In the genomic region with DNA sequence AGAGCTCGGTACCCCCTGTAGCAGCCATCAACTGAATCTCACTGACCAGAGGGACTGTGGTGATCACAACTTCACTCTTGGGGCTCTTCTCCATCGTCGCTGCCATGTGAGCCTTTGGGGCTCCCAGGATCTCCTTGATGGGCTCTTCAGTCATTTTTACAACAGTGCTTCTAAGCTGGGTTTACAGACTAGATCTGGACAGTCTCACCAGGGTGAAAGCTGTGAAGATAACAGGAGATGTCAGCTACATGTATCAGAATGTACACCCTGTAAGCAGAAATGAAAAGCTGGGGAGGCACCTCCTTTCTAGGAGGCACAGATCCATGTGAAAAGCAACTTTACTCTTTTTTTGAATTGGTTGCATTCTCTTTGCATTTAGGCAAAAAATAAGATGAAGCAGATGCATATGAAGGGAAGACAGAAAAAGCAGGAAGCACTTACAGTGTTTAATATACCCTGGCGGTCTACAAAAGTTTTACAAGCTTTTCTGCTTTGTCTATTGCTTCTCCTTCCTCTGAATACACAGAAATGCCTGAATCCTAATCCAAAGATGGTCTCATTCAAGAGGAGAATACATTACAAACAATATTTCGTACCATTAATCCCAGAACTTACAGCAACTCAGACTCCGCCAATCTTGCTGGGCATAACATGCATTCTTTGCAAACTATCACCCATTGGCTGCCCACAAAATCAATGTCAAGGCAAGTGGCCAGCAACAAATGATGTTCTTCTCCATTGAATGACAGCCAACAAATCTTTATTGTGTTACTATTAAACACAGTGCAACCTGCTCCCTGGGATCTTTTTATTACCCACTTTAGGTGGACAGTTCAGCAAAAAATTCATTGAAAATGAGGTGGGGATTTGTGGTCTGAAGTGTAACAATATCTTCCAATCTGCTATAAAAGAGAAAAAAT, we compare ENCODE assay signal across 20 cellular contexts. TPM values are rescaled to one million over a fixed set of nuclear protein-coding genes. Genes with fewer than 3 reads are reported as not detected.
DNase-seq lines count a peak whose midpoint lies in the region; ATAC-seq and TF ChIP-seq lines count a peak whose summit lies in the region.
"Had no signal": no experiment of that assay in that cellular context is flagged by ENCODE, and none has a peak within 500 bp of the region (broad histone marks: within the 10 kb centered on the region; RNA-seq: fewer than 3 reads in every experiment).

No MANE protein-coding gene starts in this region.

- no peaks in the 10 kb centered on the region for H3K9me3 Mint-ChIP-seq in activated CD4-positive, alpha-beta T cell treated with anti-CD3 and anti-CD28 coated beads, Interleukin-2, amount 10 ng/mL, durations not matched to agents 24 days and 14 days
- H3K9me3 Mint-ChIP-seq in endothelial cell (ENCODE audit: unreplicated experiment): no peaks in the 10 kb centered on the region
- H3K9me3 Mint-ChIP-seq in WTC11: no peaks in the 10 kb centered on the region
- H3K9me3 Mint-ChIP-seq: activated CD4-positive, alpha-beta memory T cell treated with anti-CD3 and anti-CD28 coated beads for 36 hours; activated naive CD4-positive, alpha-beta T cell treated with anti-CD3 and anti-CD28 coated beads, Interleukin-2, amount 50 U/mL, for 72 hours; activated T-cell treated with anti-CD3 and anti-CD28 coated beads, Interleukin-2, amount 50 U/mL, for 4 hours; CD8-positive, alpha-beta T cell; T-cell had no signal

- H3K36me3 ChIP-seq in muscle layer of colon (ENCODE audit: insufficient read depth, low read length): no peaks in the 10 kb centered on the region
- H3K36me3 ChIP-seq in upper lobe of left lung: peaks cover 0 to 34% (median 0%) of the 10 kb centered on the region in 4 donors
- H3K36me3 ChIP-seq: pancreas, thoracic aorta had no signal

- peak overlapping the region; percentile 22 for H3K27ac ChIP-seq in muscle layer of colon (ENCODE audit: low read depth, low read length)
- H3K27ac ChIP-seq in upper lobe of left lung: peak overlapping the region; percentile 74 to 91 (median 86)
- H3K27ac ChIP-seq: pancreas, thoracic aorta had no signal

- no peaks in the 10 kb centered on the region for H3K36me3 Mint-ChIP-seq in activated CD4-positive, alpha-beta T cell treated with anti-CD3 and anti-CD28 coated beads, Interleukin-2, amount 10 ng/mL, durations not matched to agents 24 days and 14 days (ENCODE audit: low read depth)
- H3K36me3 Mint-ChIP-seq in endothelial cell (ENCODE audit: low read depth, unreplicated experiment) (peaks cover 18% of the 10 kb centered on the region), WTC11 (no peaks in the 10 kb centered on the region)
- H3K36me3 Mint-ChIP-seq: activated CD4-positive, alpha-beta memory T cell treated with anti-CD3 and anti-CD28 coated beads for 36 hours; activated naive CD4-positive, alpha-beta T cell treated with anti-CD3 and anti-CD28 coated beads, Interleukin-2, amount 50 U/mL, for 72 hours; CD8-positive, alpha-beta T cell; T-cell had no signal

- H3K9me3 ChIP-seq in muscle layer of colon (ENCODE audit: low read length) (no peaks in the 10 kb centered on the region), upper lobe of left lung (no peaks in the 10 kb centered on the region)
- H3K9me3 ChIP-seq: pancreas, thoracic aorta had no signal

- H3K4me1 ChIP-seq in muscle layer of colon (ENCODE audit: insufficient read depth, low read length) (peaks cover 29% of the 10 kb centered on the region), upper lobe of left lung (peaks cover 0 to 3% (median 0%) of the 10 kb centered on the region in 4 donors)
- H3K4me1 ChIP-seq: pancreas had no signal

- CTCF ChIA-PET in WTC11 (lab: Charles Lee): interaction anchor here (0.5 to 1.4 kb wide), 6 partner anchors 12 to 207 kb away, joined by 3 to 4 read pairs (median 3); no protein-coding TSS in a partner anchor

- H3K27me3 ChIP-seq in muscle layer of colon (ENCODE audit: control insufficient read depth in 1 of 2, insufficient read depth in 2 of 2, low read length in 2 of 2): no peaks in the 10 kb centered on the region
- H3K27me3 ChIP-seq in upper lobe of left lung: no peaks in the 10 kb centered on the region
- H3K27me3 ChIP-seq: pancreas had no signal

- 65 to 68% methylated on average over 4 to 6 of the region's 6 CpGs for WGBS in upper lobe of left lung, 2 donors

- POLR2A ChIA-PET in WTC11 (lab: Charles Lee): no interaction called here

- intact Hi-C loops in activated CD4-positive, alpha-beta T cell treated with anti-CD3 and anti-CD28 coated beads, Interleukin-2, amount 10 ng/mL, durations not matched to agents 24 days and 14 days (cut with micrococcal nuclease): no loop called here

- H3K4me1 Mint-ChIP-seq in activated CD4-positive, alpha-beta T cell treated with anti-CD3 and anti-CD28 coated beads, Interleukin-2, amount 10 ng/mL, durations not matched to agents 24 days and 14 days: no peaks in the 10 kb centered on the region
- H3K4me1 Mint-ChIP-seq in endothelial cell (ENCODE audit: unreplicated experiment): peaks cover 36% of the 10 kb centered on the region
- H3K4me1 Mint-ChIP-seq in WTC11: peaks cover 40% of the 10 kb centered on the region
- H3K4me1 Mint-ChIP-seq: T-cell had no signal

- TF ChIP-seq CTCF in endothelial cell (IDR thresholded peaks at IDR 0.05; ENCODE audit: unreplicated experiment): no peak
- no peak for TF ChIP-seq CTCF in upper lobe of left lung (IDR thresholded peaks at IDR 0.05)
- TF ChIP-seq CTCF in WTC11 (IDR thresholded peaks at IDR 0.05): no peak

- H3K4me3 Mint-ChIP-seq in activated CD4-positive, alpha-beta T cell treated with anti-CD3 and anti-CD28 coated beads, Interleukin-2, amount 10 ng/mL, durations not matched to agents 24 days and 14 days: no peak overlapping the region
- H3K4me3 Mint-ChIP-seq in endothelial cell (ENCODE audit: unreplicated experiment) (peak overlapping the region; percentile 72), WTC11 (no peak overlapping the region)
- H3K4me3 Mint-ChIP-seq: activated CD4-positive, alpha-beta memory T cell treated with anti-CD3 and anti-CD28 coated beads for 36 hours; activated T-cell treated with anti-CD3 and anti-CD28 coated beads, Interleukin-2, amount 50 U/mL, for 4 hours; CD8-positive, alpha-beta T cell; T-cell had no signal

- peaks cover 47% of the 10 kb centered on the region for H3K27me3 Mint-ChIP-seq in activated CD4-positive, alpha-beta T cell treated with anti-CD3 and anti-CD28 coated beads, Interleukin-2, amount 10 ng/mL, durations not matched to agents 24 days and 14 days
- H3K27me3 Mint-ChIP-seq in endothelial cell (ENCODE audit: unreplicated experiment) (no peaks in the 10 kb centered on the region), WTC11 (ENCODE audit: low read depth) (no peaks in the 10 kb centered on the region)

- H3K9ac ChIP-seq in muscle layer of colon (ENCODE audit: low read length): no peak overlapping the region

- DNase-seq in activated CD4-positive, alpha-beta T cell treated with anti-CD3 and anti-CD28 coated beads, Interleukin-2, amount 10 ng/mL, durations not matched to agents 24 days and 14 days: peak; percentile 37
- DNase-seq in activated CD4-positive, alpha-beta T cell treated with anti-CD3 and anti-CD28 coated beads, Interleukin-2, amount 50 U/mL, for 1 hour: no peak
- DNase-seq in endothelial cell (ENCODE audit: low spot score) (no peak), upper lobe of left lung (no peak), iPS-NIHi7 (ENCODE audit: extremely low spot score) (no peak), WTC11 (ENCODE audit: low spot score) (no peak)
- DNase-seq: activated CD4-positive, alpha-beta memory T cell treated with anti-CD3 and anti-CD28 coated beads for 36 hours; activated T-cell treated with anti-CD3 and anti-CD28 coated beads, Interleukin-2, amount 50 U/mL, for 4 hours; CD8-positive, alpha-beta T cell; DND-41; NCI-H1694; NCI-H345; pancreas; stimulated activated CD4-positive, alpha-beta T cell treated with anti-CD3 and anti-CD28 coated beads, Interleukin-4, amount 100 ng/mL, for 24 hours; T-cell had no signal

- no peak overlapping the region for H3K27ac Mint-ChIP-seq in activated CD4-positive, alpha-beta T cell treated with anti-CD3 and anti-CD28 coated beads, Interleukin-2, amount 10 ng/mL, durations not matched to agents 24 days and 14 days
- H3K27ac Mint-ChIP-seq in endothelial cell (ENCODE audit: unreplicated experiment): no peak overlapping the region
- no peak overlapping the region for H3K27ac Mint-ChIP-seq in WTC11
- H3K27ac Mint-ChIP-seq: activated CD4-positive, alpha-beta memory T cell treated with anti-CD3 and anti-CD28 coated beads for 36 hours; activated naive CD4-positive, alpha-beta T cell treated with anti-CD3 and anti-CD28 coated beads, Interleukin-2, amount 50 U/mL, for 72 hours; CD8-positive, alpha-beta T cell; T-cell had no signal

- no peak for TF ChIP-seq POLR2A in upper lobe of left lung (IDR thresholded peaks at IDR 0.05)

- H3K4me3 ChIP-seq in muscle layer of colon (ENCODE audit: low read depth in 1 of 2, low read length in 2 of 2) (peak overlapping the region in 1 of 2 donors; percentile 58), upper lobe of left lung (peak overlapping the region; percentile 2 to 58 (median 44))
- H3K4me3 ChIP-seq: pancreas, thoracic aorta had no signal

- TF ChIP-seq EP300 in upper lobe of left lung (IDR thresholded peaks at IDR 0.05): no peak

- ATAC-seq in upper lobe of left lung (ENCODE audit: low FRiP score in 2 of 2) (no peak), HG03378 (IDR thresholded peaks at IDR 0.05; ENCODE audit: unreplicated experiment) (no peak), WTC11 (no peak)
- ATAC-seq: activated naive CD4-positive, alpha-beta T cell treated with anti-CD3 and anti-CD28 coated beads, Interleukin-2, amount 50 U/mL, for 72 hours; activated T-cell treated with anti-CD3 and anti-CD28 coated beads, Interleukin-2, amount 50 U/mL, for 4 hours; CD8-positive, alpha-beta T cell; pancreas; T-cell had no signal

RNA-seq across cellular contexts. Expression of a gene that starts 1.5 kb away (rescaled TPM):
- total RNA-seq in activated CD4-positive, alpha-beta T cell treated with anti-CD3 and anti-CD28 coated beads, Interleukin-2, amount 10 ng/mL, durations not matched to agents 24 days and 14 days: not detected in 2 replicates
- total RNA-seq in endothelial cell (ENCODE audit: unreplicated experiment) (29.3 TPM), upper lobe of left lung (100 to 1,000 TPM in 5 of 6 donors, 10 to 100 TPM in 1; 89.1 to 195 (median 142) TPM), WTC11 (2021) (0.39 to 1.1 TPM (median 0.57 TPM) in 3 replicates)
- total RNA-seq: activated CD4-positive, alpha-beta memory T cell treated with anti-CD3 and anti-CD28 coated beads for 36 hours; activated naive CD4-positive, alpha-beta T cell treated with anti-CD3 and anti-CD28 coated beads, Interleukin-2, amount 50 U/mL, for 72 hours; activated T-cell treated with anti-CD3 and anti-CD28 coated beads, Interleukin-2, amount 50 U/mL, for 4 hours; CD8-positive, alpha-beta T cell; HT-29 had no signal

RNA-seq across cellular contexts. Expression of a gene that starts 29.7 kb away (rescaled TPM):
- 5.4 and 6.4 TPM in 2 replicates for total RNA-seq in activated CD4-positive, alpha-beta T cell treated with anti-CD3 and anti-CD28 coated beads, Interleukin-2, amount 10 ng/mL, durations not matched to agents 24 days and 14 days
- total RNA-seq in endothelial cell (ENCODE audit: unreplicated experiment) (78.1 TPM), upper lobe of left lung (10 to 100 TPM; 13.6 to 28.3 (median 21.9) TPM), WTC11 (2021) (10.3 to 14.2 TPM (median 12.2 TPM) in 3 replicates)

Comparison
In these comparisons a context has a peak if more than half of its experiments do, and no peak if none do; other contexts are left out.
1. RNA of a gene that starts 1.5 kb away (total RNA-seq): 89.1 to 195 TPM in upper lobe of left lung and 29.3 TPM in endothelial cell (single experiment); 0.39 to 1.1 TPM in WTC11 and not detected in activated CD4-positive, alpha-beta T cell treated with anti-CD3 and anti-CD28 coated beads, Interleukin-2, amount 10 ng/mL, durations not matched to agents 24 days and 14 days; every median in the first group is over 10 times any median in the second.